In genomic region chr11:107741044-107741823, GRCh38 we compare ENCODE assay signal across 8 cellular contexts. TPM values are rescaled to one million over a fixed set of nuclear protein-coding genes. Genes with fewer than 3 reads are reported as not detected.
DNase-seq lines count a peak whose midpoint lies in the region; ATAC-seq and TF ChIP-seq lines count a peak whose summit lies in the region.

No MANE protein-coding gene starts in this region.

- no peaks in the 10 kb centered on the region for H3K36me3 ChIP-seq in IMR-90 (ENCODE audit: control insufficient read depth, insufficient read depth, low read length)

- H2AK5ac ChIP-seq in IMR-90 (ENCODE audit: low read depth, low read length): no peak overlapping the region

- no peak overlapping the region for H3K4me3 Mint-ChIP-seq in activated T-helper 17 cell treated with anti-CD3 and anti-CD28 coated beads, Interleukin-2, amount 50 U/mL, for 72 hours

- no peak overlapping the region for H2AK9ac ChIP-seq in IMR-90 (replicated peaks; ENCODE audit: low read depth, low read length, poor library complexity)

- TF ChIP-seq RAD21 in IMR-90 (IDR thresholded peaks at IDR 0.05; ENCODE audit: low read length): peak; percentile 54

- H3K79me1 ChIP-seq in IMR-90 (ENCODE audit: low read depth in 1 of 2, low read length in 2 of 2): no peaks in the 10 kb centered on the region

- no peak overlapping the region for H2BK5ac ChIP-seq in IMR-90 (ENCODE audit: low read depth, low read length, poor library complexity, severe bottlenecking)

- TF ChIP-seq CTCF in IMR-90 (conservative IDR thresholded peaks at IDR 0.05; ENCODE audit: low read depth, low read length): peak; percentile 59

- no peak overlapping the region for H3K18ac ChIP-seq in IMR-90 (ENCODE audit: low read depth, low read length)

- peaks cover 5% of the 10 kb centered on the region for H3K27me3 ChIP-seq in IMR-90 (ENCODE audit: control insufficient read depth, insufficient read depth, low read length)

- H3K14ac ChIP-seq in IMR-90 (replicated peaks; ENCODE audit: low read depth, low read length): no peak overlapping the region

- H3K4me2 ChIP-seq in IMR-90 (ENCODE audit: low read depth, low read length): no peak overlapping the region

- H3K4ac ChIP-seq in IMR-90 (ENCODE audit: low read depth, low read length): no peak overlapping the region

- H3K9me3 Mint-ChIP-seq in activated T-helper 17 cell treated with anti-CD3 and anti-CD28 coated beads, Interleukin-2, amount 50 U/mL, for 72 hours: no peaks in the 10 kb centered on the region

- CTCF ChIA-PET in IMR-90 (lab: Yijun Ruan, JAX): interaction anchor here (0.6 to 1.5 kb wide), 5 partner anchors 10 to 123 kb away, joined by 3 to 10 read pairs (median 5); no protein-coding TSS in a partner anchor

- dilution Hi-C loops in IMR-90 (cut with HindIII; ENCODE audit: low sequenced_read_pairs, unreplicated experiment): no loop called here

- H3K9ac ChIP-seq in IMR-90 (ENCODE audit: low read depth, low read length): no peak overlapping the region

- H2AFZ ChIP-seq in IMR-90 (replicated peaks; ENCODE audit: low read length, poor library complexity): peak overlapping the region; percentile 12

- H3K27ac Mint-ChIP-seq in activated T-helper 17 cell treated with anti-CD3 and anti-CD28 coated beads, Interleukin-2, amount 50 U/mL, for 72 hours: no peak overlapping the region

- ATAC-seq in GM21528 (IDR thresholded peaks at IDR 0.05; ENCODE audit: low FRiP score, unreplicated experiment) (peak; percentile 85), IMR-90 (ENCODE audit: low read depth) (peak; percentile 64), left lobe of liver (peak; percentile 65)
- ATAC-seq in activated T-helper 17 cell treated with anti-CD3 and anti-CD28 coated beads, Interleukin-2, amount 50 U/mL, for 72 hours (replicated peaks): peak; percentile 72

- no peak overlapping the region for H4K5ac ChIP-seq in IMR-90 (ENCODE audit: low read depth, low read length)

- H2BK15ac ChIP-seq in IMR-90 (ENCODE audit: low read depth, low read length): no peak overlapping the region

- intact Hi-C loops in IMR-90 (cut with micrococcal nuclease): loop anchor here (1.0 kb wide), 1 partner anchor 157 kb away; no protein-coding TSS in a partner anchor

- H3K27me3 Mint-ChIP-seq in activated T-helper 17 cell treated with anti-CD3 and anti-CD28 coated beads, Interleukin-2, amount 50 U/mL, for 72 hours: peaks cover 42% of the 10 kb centered on the region

- no peak overlapping the region for H4K91ac ChIP-seq in IMR-90 (ENCODE audit: insufficient read depth, low read depth, low read length)

- H3K36me3 Mint-ChIP-seq in activated T-helper 17 cell treated with anti-CD3 and anti-CD28 coated beads, Interleukin-2, amount 50 U/mL, for 72 hours (ENCODE audit: low read depth): no peaks in the 10 kb centered on the region

- peak; percentile 2 for DNase-seq in activated naive CD4-positive, alpha-beta T cell treated with Interleukin-2 at 50 U/mL for 16 hours
- DNase-seq in activated naive CD4-positive, alpha-beta T cell (lab: John Stamatoyannopoulos, UW): no peak
- DNase-seq in IMR-90 (peak; percentile 44), left lobe of liver (ENCODE audit: low spot score) (no peak), islet precursor cell (no peak), AG08395 (ENCODE audit: low spot score) (no peak)

- POLR2A ChIA-PET in IMR-90 (lab: Charles Lee; ENCODE audit: unreplicated experiment): no interaction called here

- no peak overlapping the region for H2BK120ac ChIP-seq in IMR-90 (ENCODE audit: low read depth, low read length)

- no peaks in the 10 kb centered on the region for H3K9me3 ChIP-seq in IMR-90 (ENCODE audit: control insufficient read depth, insufficient read depth, low read length)

- H4K20me1 ChIP-seq in IMR-90 (ENCODE audit: insufficient read depth, low read length): no peaks in the 10 kb centered on the region

- H3K23ac ChIP-seq in IMR-90 (ENCODE audit: low read depth, low read length): no peak overlapping the region

- H3K9me1 ChIP-seq in IMR-90 (ENCODE audit: insufficient read depth, low read length): no peaks in the 10 kb centered on the region

- no peak overlapping the region for H3K56ac ChIP-seq in IMR-90 (ENCODE audit: extremely low read depth, insufficient read depth, low read length)

- H3K27ac ChIP-seq in IMR-90 (ENCODE audit: insufficient read depth, low read length): no peak overlapping the region

- no TSS peak for BruUV-seq in IMR-90 (replicated peaks; lab: Mats Ljungman, UMichigan)

- 58% methylated on average over 2 of the region's 7 CpGs; no CpG with 5 or more reads in 1 of the 2 experiments for WGBS in IMR-90 (ENCODE audit: extremely low coverage in 2 of 2, insufficient read length in 1 of 2), 2 experiments

- in situ Hi-C loops in IMR-90 (cut with MboI; ENCODE audit: low sequenced_read_pairs): no loop called here

- no peak for TF ChIP-seq POLR2A in IMR-90 (IDR thresholded peaks at IDR 0.05; ENCODE audit: low read depth, low read length)

- H3K4me1 ChIP-seq in IMR-90 (ENCODE audit: control insufficient read depth, insufficient read depth, low read length): no peaks in the 10 kb centered on the region

- no peak overlapping the region for H4K8ac ChIP-seq in IMR-90 (ENCODE audit: low read depth in 2 of 2, low read length in 2 of 2)

- H3K4me3 ChIP-seq in IMR-90 (ENCODE audit: insufficient read depth, low read depth, low read length): no peak overlapping the region

- no peak overlapping the region for H2BK20ac ChIP-seq in IMR-90 (ENCODE audit: low read depth, low read length)

- no peaks in the 10 kb centered on the region for H3K4me1 Mint-ChIP-seq in activated T-helper 17 cell treated with anti-CD3 and anti-CD28 coated beads, Interleukin-2, amount 50 U/mL, for 72 hours

TF ChIP-seq in IMR-90, 13 proteins besides CTCF, POLR2A, EP300 and RAD21:
- TF ChIP-seq RFX5 (IDR thresholded peaks at IDR 0.05; ENCODE audit: low read depth, low read length): no peak
- peak; percentile 51 for TF ChIP-seq SMC3 (IDR thresholded peaks at IDR 0.05; ENCODE audit: low read depth, low read length)

RNA-seq across cellular contexts. Expression of gene SLN, which starts 29.4 kb away (rescaled TPM):
- not detected in 2 replicates for total RNA-seq in IMR-90 (2012; rRNA removed)
- polyA plus RNA-seq in IMR-90 (2012; rRNA removed): not detected in 2 replicates
- polyA plus RNA-seq in IMR-90 (2012; cell fraction: cytosol; rRNA removed): not detected in 2 replicates
- polyA plus RNA-seq in IMR-90 (2012; cell fraction: nucleus; rRNA removed; ENCODE audit: low replicate concordance): not detected in 2 replicates
- total RNA-seq in activated T-helper 17 cell treated with anti-CD3 and anti-CD28 coated beads, Interleukin-2, amount 50 U/mL, for 72 hours: not detected
- not detected for total RNA-seq in left lobe of liver

Comparison
In these comparisons a context has a peak if more than half of its experiments do, and no peak if none do; other contexts are left out.
1. DNase-seq: peak in activated naive CD4-positive, alpha-beta T cell treated with Interleukin-2 at 50 U/mL for 16 hours (single experiment) and IMR-90 (single experiment); none in activated naive CD4-positive, alpha-beta T cell (0 of 4), left lobe of liver (single experiment), islet precursor cell (single experiment) and AG08395 (single experiment).
2. Peak in every context shown above with its lines, with median percentiles within 50 percentile points of each other: ATAC-seq.